8 cellular contexts compared by ENCODE assay signal in genomic region chr1:35191429-35192055, GRCh38. TPM values are rescaled to one million over a fixed set of nuclear protein-coding genes. Genes with fewer than 3 reads are reported as not detected.
DNase-seq lines count a peak whose midpoint lies in the region; ATAC-seq, FAIRE-seq and TF ChIP-seq lines count a peak whose summit lies in the region.

No MANE protein-coding gene starts in this region.

- H3K27ac ChIP-seq in HepG2 (ENCODE audit: extremely low read length, insufficient read depth, low read length) (peak overlapping the region; percentile 35), thymus (ENCODE audit: low read depth) (peak overlapping the region; percentile 100)

- peaks cover 39% of the 10 kb centered on the region for H3K4me1 ChIP-seq in adipocyte (ENCODE audit: control insufficient read depth, insufficient read depth, low read length)
- peaks cover 62% of the 10 kb centered on the region for H3K4me1 ChIP-seq in HepG2 (ENCODE audit: insufficient read depth, low read length)
- peaks cover 13% of the 10 kb centered on the region for H3K4me1 ChIP-seq in thymus (ENCODE audit: control insufficient read depth, insufficient read depth, low read length)

- ATAC-seq in HepG2 (no peak), GM21825 (IDR thresholded peaks at IDR 0.05; ENCODE audit: unreplicated experiment) (no peak), HG03520 (IDR thresholded peaks at IDR 0.05; ENCODE audit: unreplicated experiment) (no peak)

- H3K9ac ChIP-seq in adipocyte (ENCODE audit: low read length) = peak overlapping the region; percentile 97
- peak overlapping the region; percentile 98 for H3K9ac ChIP-seq in HepG2 (ENCODE audit: insufficient read depth, low read depth, low read length)

- CTCF ChIA-PET in HepG2 (lab: Yijun Ruan, JAX; ENCODE audit: low intra/inter-chr PET ratio, low total read pairs) = no interaction called here

- intact Hi-C loops in activated CD4-positive, alpha-beta T cell treated with anti-CD3 and anti-CD28 coated beads, Interleukin-2, amount 10 ng/mL, durations not matched to agents 24 days and 14 days (cut with micrococcal nuclease) = loop anchor here (1.0 to 10.0 kb wide), 8 partner anchors 10 to 1271 kb away; partner anchors contain the start of genes MRPS15, PSMB2, SMIM12 and STK40
- intact Hi-C loops in HepG2 (cut with micrococcal nuclease; ENCODE audit: unreplicated experiment) = loop anchor here (2.0 to 5.0 kb wide), 2 partner anchors 77 to 159 kb away; partner anchors contain the start of genes ZMYM4 and ZMYM6

- peak overlapping the region; percentile 97 for H3K4me2 ChIP-seq in HepG2 (ENCODE audit: low read depth, low read length)

- no peaks in the 10 kb centered on the region for H3K9me3 Mint-ChIP-seq in activated CD4-positive, alpha-beta T cell treated with anti-CD3 and anti-CD28 coated beads, Interleukin-2, amount 10 ng/mL, durations not matched to agents 24 days and 14 days

- peaks cover 63% of the 10 kb centered on the region for H3K79me2 ChIP-seq in HepG2 (ENCODE audit: insufficient read depth, low read length)

- H3K4me3 ChIP-seq in adipocyte (ENCODE audit: low read length) = peak overlapping the region; percentile 100
- peak overlapping the region; percentile 94 to 100 (median 99) for H3K4me3 ChIP-seq in HepG2 (replicated peaks in 1 of 3; ENCODE audit: insufficient read depth in 1 of 3, low read depth in 2 of 3, low read length in 3 of 3)
- peak overlapping the region; percentile 100 for H3K4me3 ChIP-seq in thymus (ENCODE audit: low read length)

- H3K36me3 Mint-ChIP-seq in activated CD4-positive, alpha-beta T cell treated with anti-CD3 and anti-CD28 coated beads, Interleukin-2, amount 10 ng/mL, durations not matched to agents 24 days and 14 days (ENCODE audit: low read depth) = peaks cover 53% of the 10 kb centered on the region

- H4K20me1 ChIP-seq in HepG2 (ENCODE audit: insufficient read depth, low read length) = peaks cover 54% of the 10 kb centered on the region

- WGBS in HepG2 (ENCODE audit: low lambda C conversion rate) = under 1% methylated on average over 19 of the region's 25 CpGs
- WGBS in thymus = under 1% methylated on average over 25 of the region's 25 CpGs

- BruUV-seq in HepG2 (replicated peaks; lab: Mats Ljungman, UMichigan) = no TSS peak

- POLR2A ChIA-PET in HepG2 (lab: Yijun Ruan, JAX) = interaction anchor here (0.9 to 1.7 kb wide), 4 partner anchors 13 to 73 kb away, joined by 3 read pairs; no protein-coding TSS in a partner anchor

- H3K27me3 Mint-ChIP-seq in activated CD4-positive, alpha-beta T cell treated with anti-CD3 and anti-CD28 coated beads, Interleukin-2, amount 10 ng/mL, durations not matched to agents 24 days and 14 days = no peaks in the 10 kb centered on the region

- no peak for TF ChIP-seq RAD21 in HepG2 (CRISPR knock-in tag; IDR thresholded peaks at IDR 0.05)

- H3K36me3 ChIP-seq in adipocyte (ENCODE audit: control insufficient read depth, insufficient read depth, low read length, severe bottlenecking) = peaks cover 49% of the 10 kb centered on the region
- peaks cover 25 to 52% of the 10 kb centered on the region in 2 experiments for H3K36me3 ChIP-seq in HepG2 (replicated peaks in 1 of 2; ENCODE audit: control insufficient read depth in 1 of 2, insufficient read depth in 2 of 2, low read length in 2 of 2)
- peaks cover 40% of the 10 kb centered on the region for H3K36me3 ChIP-seq in thymus (ENCODE audit: control insufficient read depth, insufficient read depth)

- H3K27ac Mint-ChIP-seq in activated CD4-positive, alpha-beta T cell treated with anti-CD3 and anti-CD28 coated beads, Interleukin-2, amount 10 ng/mL, durations not matched to agents 24 days and 14 days = peak overlapping the region; percentile 86

- TF ChIP-seq CTCF in HepG2 (CRISPR knock-in tag; IDR thresholded peaks at IDR 0.05) = no peak

- peak overlapping the region; percentile 96 for H3K4me3 Mint-ChIP-seq in activated CD4-positive, alpha-beta T cell treated with anti-CD3 and anti-CD28 coated beads, Interleukin-2, amount 10 ng/mL, durations not matched to agents 24 days and 14 days

- no peak overlapping the region for H2AFZ ChIP-seq in HepG2 (ENCODE audit: low read length)

- peak; percentile 38 to 50; a peak in 2 of 4 replicates for TF ChIP-seq POLR2A in HepG2 (IDR thresholded peaks at IDR 0.05; ENCODE audit: insufficient read depth in 1 of 2, low read depth in 2 of 2, low read length in 2 of 2)

- in situ Hi-C loops in HepG2 (cut with HindIII; ENCODE audit: extremely low pct_ligation_motif_present, low pct_unique_long_range_greater_than_20kb) = loop anchor here (10.0 kb wide), 2 partner anchors 93 to 363 kb away; partner anchors contain the start of genes KIAA0319L and NCDN

- no peaks in the 10 kb centered on the region for H3K9me3 ChIP-seq in adipocyte (ENCODE audit: control insufficient read depth, low read length)
- H3K9me3 ChIP-seq in HepG2 (ENCODE audit: low read length) = no peaks in the 10 kb centered on the region
- no peaks in the 10 kb centered on the region for H3K9me3 ChIP-seq in thymus (ENCODE audit: control insufficient read depth)

- H3K27me3 ChIP-seq in adipocyte (replicated peaks; ENCODE audit: control insufficient read depth, insufficient read depth, low read length) (no peaks in the 10 kb centered on the region), HepG2 (ENCODE audit: control insufficient read depth in 1 of 2, insufficient read depth in 2 of 2, low read length in 2 of 2) (no peaks in the 10 kb centered on the region; a peak in 1 of 5 replicates), thymus (ENCODE audit: control insufficient read depth, insufficient read depth) (no peaks in the 10 kb centered on the region)

- DNase-seq in activated CD4-positive, alpha-beta T cell treated with anti-CD3 and anti-CD28 coated beads, Interleukin-2, amount 10 ng/mL, durations not matched to agents 24 days and 14 days = no peak
- no peak for DNase-seq in activated CD4-positive, alpha-beta T cell treated with anti-CD3 and anti-CD28 coated beads, Interleukin-2, amount 50 U/mL, for 1 hour
- no peak for DNase-seq in adipocyte (ENCODE audit: low read depth)
- no peak for DNase-seq in HepG2 (ENCODE audit: low spot score)
- no peak for DNase-seq in NCI-H2227 (lab: John Stamatoyannopoulos, UW; ENCODE audit: unreplicated experiment)

- no peak for FAIRE-seq in HepG2 (lab: Jason Lieb, UNC)

- H3K4me1 Mint-ChIP-seq in activated CD4-positive, alpha-beta T cell treated with anti-CD3 and anti-CD28 coated beads, Interleukin-2, amount 10 ng/mL, durations not matched to agents 24 days and 14 days = peaks cover 43% of the 10 kb centered on the region

- TF ChIP-seq EP300 in HepG2 (IDR thresholded peaks at IDR 0.05; ENCODE audit: low read depth in 2 of 2, low read length in 2 of 2) = no peak
- no peak for TF ChIP-seq EP300 in HepG2 (CRISPR knock-in tag; IDR thresholded peaks at IDR 0.05; ENCODE audit: borderline replicate concordance)

TF ChIP-seq in HepG2, 621 proteins besides CTCF, POLR2A, EP300 and RAD21 (continues in another document):
- TF ChIP-seq ARID2 (CRISPR knock-in tag; IDR thresholded peaks at IDR 0.05; ENCODE audit: borderline replicate concordance) (0 out of 2 replicates have a peak, but pooled peaks have one; percentile 15), ZNF724P (CRISPR knock-in tag; IDR thresholded peaks at IDR 0.05; ENCODE audit: borderline replicate concordance) (no peak), ZNF343 (CRISPR knock-in tag; IDR thresholded peaks at IDR 0.05) (0 out of 2 replicates have a peak, but pooled peaks have one; percentile 3), FOXA1 (IDR thresholded peaks at IDR 0.05) (no peak), FOXA1 (CRISPR knock-in tag; IDR thresholded peaks at IDR 0.05) (no peak), NONO (IDR thresholded peaks at IDR 0.05) (no peak), NONO (CRISPR knock-in tag; conservative IDR thresholded peaks at IDR 0.05) (0 out of 2 replicates have a peak, but pooled peaks have one; percentile 0), ZNF543 (CRISPR knock-in tag; IDR thresholded peaks at IDR 0.05) (0 out of 2 replicates have a peak, but pooled peaks have one; percentile 10), ZBTB42 (CRISPR knock-in tag; IDR thresholded peaks at IDR 0.05) (0 out of 2 replicates have a peak, but pooled peaks have one; percentile 11)

RNA-seq across cellular contexts. Expression of gene SFPQ, which starts 1.4 kb away (rescaled TPM):
- total RNA-seq in activated CD4-positive, alpha-beta T cell treated with anti-CD3 and anti-CD28 coated beads, Interleukin-2, amount 10 ng/mL, durations not matched to agents 24 days and 14 days = 385 and 392 TPM in 2 replicates
- 260 and 292 TPM in 2 replicates for total RNA-seq in HepG2 (2016; rRNA removed; fragmentation: Illumina TruSeq; extraction: Trizol)
- 54.6 and 65.9 TPM in 2 replicates for total RNA-seq in HepG2 (2016; cell fraction: cytosol; rRNA removed; fragmentation: Illumina TruSeq; extraction: Trizol; ENCODE audit: low read depth)
- total RNA-seq in HepG2 (2016; cell fraction: insoluble cytoplasmic fraction; rRNA removed; fragmentation: Illumina TruSeq; extraction: Trizol) = 237 and 292 TPM in 2 replicates
- total RNA-seq in HepG2 (2016; cell fraction: membrane; rRNA removed; fragmentation: Illumina TruSeq; extraction: Trizol) = 101 and 132 TPM in 2 replicates
- 411 and 473 TPM in 2 replicates for total RNA-seq in HepG2 (2016; cell fraction: nucleus; rRNA removed; fragmentation: Illumina TruSeq; extraction: Trizol)
- 76.7 and 101 TPM in 2 replicates for polyA plus RNA-seq in HepG2 (2011; rRNA removed)
- 18.6 and 20.5 TPM in 2 replicates for polyA plus RNA-seq in HepG2 (2011; cell fraction: cytosol; rRNA removed)
- polyA plus RNA-seq in HepG2 (2011; cell fraction: nucleus; rRNA removed) = 225 and 256 TPM in 2 replicates
- polyA plus RNA-seq in HepG2 (2012) = 145 and 183 TPM in 2 replicates
- 27.6 and 28.9 TPM in 2 replicates for polyA plus RNA-seq in HepG2 (2016; cell fraction: cytosol; fragmentation: Illumina TruSeq; extraction: Trizol; ENCODE audit: low read depth)
- polyA plus RNA-seq in HepG2 (2016; cell fraction: insoluble cytoplasmic fraction; fragmentation: Illumina TruSeq; extraction: Trizol; ENCODE audit: low read depth) = 284 and 302 TPM in 2 replicates
- polyA plus RNA-seq in HepG2 (2016; cell fraction: membrane; fragmentation: Illumina TruSeq; extraction: Trizol; ENCODE audit: low read depth) = 44.6 and 59.5 TPM in 2 replicates
- polyA plus RNA-seq in HepG2 (2016; cell fraction: nucleus; fragmentation: Illumina TruSeq; extraction: Trizol; ENCODE audit: insufficient read depth, low read depth) = 714 and 721 TPM in 2 replicates
- 40.6 and 55.3 TPM in 2 replicates for polyA minus RNA-seq in HepG2 (2011; rRNA and poly(A)+ RNA removed; ENCODE audit: low replicate concordance)
- polyA minus RNA-seq in HepG2 (2011; cell fraction: cytosol; rRNA and poly(A)+ RNA removed) = 27.8 and 30.1 TPM in 2 replicates
- polyA minus RNA-seq in HepG2 (2011; cell fraction: nucleus; rRNA and poly(A)+ RNA removed) = 397 and 453 TPM in 2 replicates
- polyA plus RNA-seq in thymus = 327 TPM
